ENCODE assay signal across 8 cellular contexts in the genomic region with DNA sequence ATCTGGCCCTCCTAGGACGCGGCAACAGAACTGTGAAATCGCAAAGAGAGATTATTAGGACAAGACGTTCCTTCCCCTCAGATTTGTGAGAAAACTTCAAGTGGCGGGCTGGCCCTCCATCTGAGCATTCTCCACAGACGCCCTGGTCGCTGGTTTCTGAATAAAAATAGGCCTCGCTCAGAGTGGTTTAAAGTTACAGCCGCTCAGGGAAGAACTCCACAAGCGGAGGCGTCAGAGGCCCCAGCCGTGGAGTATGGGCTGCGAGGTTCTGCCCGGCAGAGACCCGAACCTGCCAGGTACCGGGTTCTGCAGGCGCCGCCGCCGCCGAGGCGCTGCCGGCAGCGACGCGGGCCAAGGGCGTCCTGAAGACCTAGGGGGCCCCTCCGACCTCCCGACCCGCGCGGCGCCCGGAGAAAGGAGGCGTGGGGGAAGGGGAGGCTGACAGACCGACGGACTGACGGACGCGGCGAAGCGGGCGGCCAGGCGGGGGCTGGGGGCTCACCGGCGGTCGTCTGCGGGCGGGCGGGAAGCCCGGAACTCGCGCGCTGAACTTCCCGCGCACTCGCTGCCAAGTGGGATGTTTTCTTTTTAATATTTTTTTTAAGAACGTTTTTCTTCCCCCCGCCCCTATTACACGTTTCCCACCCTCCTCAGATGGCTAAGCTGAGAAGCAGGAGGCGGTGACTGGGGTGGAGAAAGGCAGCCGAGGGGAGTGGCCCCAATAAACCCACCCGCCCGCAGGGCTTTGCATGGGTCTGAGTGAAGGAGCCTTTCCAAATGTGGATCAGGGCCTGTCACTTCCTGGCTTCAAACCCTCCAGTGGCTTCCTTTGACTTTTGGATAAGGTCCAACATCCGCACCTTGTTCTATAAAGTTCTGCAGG. TPM values are rescaled to one million over a fixed set of nuclear protein-coding genes. Genes with fewer than 3 reads are reported as not detected.
DNase-seq lines count a peak whose midpoint lies in the region; ATAC-seq lines count a peak whose summit lies in the region.

Gene PABPC4L, minus strand, starts transcription at position 574 of the 883 bp plus-strand sequence. CDS start 770 bp downstream, outside the sequence.

- H3K27ac ChIP-seq in duodenal mucosa (ENCODE audit: low read depth, low read length): no peak within 1 kb of the TSS
- H3K27ac ChIP-seq in mesodermal cell (ENCODE audit: low read depth, low read length, severe bottlenecking): peak within 1 kb of the TSS; percentile 57

- peak; percentile 68 for DNase-seq in A172 (ENCODE audit: low spot score)
- peak; percentile 59 for DNase-seq in NCI-H146 (lab: John Stamatoyannopoulos, UW)
- no peak for DNase-seq in RKO (ENCODE audit: low spot score)
- no peak for DNase-seq in activated naive CD4-positive, alpha-beta T cell treated with Interleukin-2 at 50 U/mL for 16 hours

- WGBS in mesodermal cell (ENCODE audit: insufficient coverage in 2 of 2), 2 experiments: 15 to 24% methylated on average over 47 to 51 of the region's 65 CpGs

- no peaks in the 10 kb centered on the region for H3K36me3 ChIP-seq in duodenal mucosa (ENCODE audit: control insufficient read depth in 1 of 2, insufficient read depth in 2 of 2, low read length in 2 of 2)
- no peaks in the 10 kb centered on the region for H3K36me3 ChIP-seq in mesodermal cell (ENCODE audit: control insufficient read depth, insufficient read depth, low read length)

- no peak for ATAC-seq in HG03025 (IDR thresholded peaks at IDR 0.05; ENCODE audit: low FRiP score, unreplicated experiment)
- ATAC-seq in HG03469 (IDR thresholded peaks at IDR 0.05; ENCODE audit: unreplicated experiment): no peak

- H3K4me1 ChIP-seq in duodenal mucosa (ENCODE audit: control insufficient read depth in 1 of 2, insufficient read depth in 2 of 2, low read length in 2 of 2) (no peaks in the 10 kb centered on the region), mesodermal cell (ENCODE audit: control insufficient read depth, insufficient read depth, low read length, poor library complexity, severe bottlenecking) (no peaks in the 10 kb centered on the region)

- H3K9ac ChIP-seq in duodenal mucosa (ENCODE audit: low read depth in 1 of 2, low read length in 2 of 2): no peak within 1 kb of the TSS

- H3K4me3 ChIP-seq in duodenal mucosa (ENCODE audit: low read depth in 1 of 2, low read length in 2 of 2) (peak within 1 kb of the TSS; percentile 17 to 45), mesodermal cell (ENCODE audit: extremely low read depth, insufficient read depth, low read length, poor library complexity, severe bottlenecking) (peak within 1 kb of the TSS; percentile 50)

- H3K27me3 ChIP-seq in duodenal mucosa (ENCODE audit: control insufficient read depth in 1 of 2, insufficient read depth in 2 of 2, low read length in 2 of 2): no peaks in the 10 kb centered on the region

- peaks cover 0 to 7% of the 10 kb centered on the region in 2 donors for H3K9me3 ChIP-seq in duodenal mucosa (ENCODE audit: control insufficient read depth in 1 of 2, low read length in 2 of 2)
- peaks cover under 1% of the 10 kb centered on the region for H3K9me3 ChIP-seq in mesodermal cell (ENCODE audit: control insufficient read depth, low read length)

RNA-seq across cellular contexts. Expression of gene PABPC4L, which starts in this region (rescaled TPM):
- total RNA-seq in A172 (2014; rRNA removed; shearing (Covaris generic)): 6.2 and 7.8 TPM in 2 replicates
- polyA plus RNA-seq in mesodermal cell (2013, experiment 1 of 2): 8.9 TPM
- polyA plus RNA-seq in mesodermal cell (2013, experiment 2 of 2): 9.0 TPM

Comparison
In these comparisons a context has a peak if more than half of its experiments do, and no peak if none do; other contexts are left out.
1. DNase-seq: peak in A172 (single experiment) and NCI-H146 (single experiment); none in RKO (single experiment) and activated naive CD4-positive, alpha-beta T cell treated with Interleukin-2 at 50 U/mL for 16 hours (single experiment).